16 cellular contexts compared by ENCODE assay signal in genomic region chr18:45104071-45104440, GRCh38.
DNase-seq lines count a peak whose midpoint lies in the region; ATAC-seq and TF ChIP-seq lines count a peak whose summit lies in the region.
"Had no signal": no experiment of that assay in that cellular context is flagged by ENCODE, and none has a peak within 500 bp of the region (broad histone marks: within the 10 kb centered on the region; RNA-seq: fewer than 3 reads in every experiment).

No MANE protein-coding gene starts in this region.

- H3K36me3 Mint-ChIP-seq in CD14-positive monocyte (no peaks in the 10 kb centered on the region), IgD-negative memory B cell (no peaks in the 10 kb centered on the region)
- H3K36me3 Mint-ChIP-seq: activated naive CD8-positive, alpha-beta T cell treated with anti-CD3 and anti-CD28 coated beads, Interleukin-2, amount 10 ng/mL, durations not matched to agents 7 days and 5 days had no signal

- intact Hi-C loops in CD14-positive monocyte (cut with micrococcal nuclease) = loop anchor here (5.0 to 10.0 kb wide), 3 partner anchors 37 to 61 kb away; no protein-coding TSS in a partner anchor

- no peaks in the 10 kb centered on the region for H3K27me3 Mint-ChIP-seq in CD14-positive monocyte (ENCODE audit: low read depth in 3 of 3)
- no peaks in the 10 kb centered on the region for H3K27me3 Mint-ChIP-seq in IgD-negative memory B cell

- H3K4me1 Mint-ChIP-seq in CD14-positive monocyte (peaks cover 60% of the 10 kb centered on the region), IgD-negative memory B cell (peaks cover 41 to 60% (median 46%) of the 10 kb centered on the region in 3 donors)
- H3K4me1 Mint-ChIP-seq: activated naive CD8-positive, alpha-beta T cell treated with anti-CD3 and anti-CD28 coated beads, Interleukin-2, amount 10 ng/mL, durations not matched to agents 7 days and 5 days had no signal

- ATAC-seq in GM19452 (IDR thresholded peaks at IDR 0.05; ENCODE audit: unreplicated experiment) (peak; percentile 29), HG02870 (IDR thresholded peaks at IDR 0.05; ENCODE audit: unreplicated experiment) (peak; percentile 21), omental fat pad (ENCODE audit: low FRiP score) (no peak)
- ATAC-seq: A549, left ventricle myocardium superior had no signal

- peak overlapping the region in 6 of 7 donors; percentile 76 to 89 (median 88) for H3K27ac Mint-ChIP-seq in CD14-positive monocyte
- H3K27ac Mint-ChIP-seq in IgD-negative memory B cell = peak overlapping the region in 2 of 3 donors; percentile 84 to 96
- H3K27ac Mint-ChIP-seq: activated naive CD8-positive, alpha-beta T cell treated with anti-CD3 and anti-CD28 coated beads, Interleukin-2, amount 10 ng/mL, durations not matched to agents 7 days and 5 days had no signal

- DNase-seq in CD14-positive monocyte (ENCODE audit: low spot score) (no peak), NCI-H82 (lab: John Stamatoyannopoulos, UW) (no peak), omental fat pad (ENCODE audit: low spot score) (no peak), SIG-M5 (lab: John Stamatoyannopoulos, UW) (no peak)
- no peak for DNase-seq in activated naive CD4-positive, alpha-beta T cell treated with anti-CD3 and anti-CD28 coated beads, Interleukin-2, amount 50 U/mL, for 16 hours
- DNase-seq: activated CD4-positive, alpha-beta T cell treated with anti-CD3 and anti-CD28 coated beads, Interleukin-2, amount 50 U/mL, for 4 hours; activated naive CD8-positive, alpha-beta T cell treated with anti-CD3 and anti-CD28 coated beads, Interleukin-2, amount 10 ng/mL, durations not matched to agents 7 days and 5 days; foreskin melanocyte; left ventricle myocardium superior; NCI-H510A; posterior cingulate gyrus; stimulated activated CD4-positive, alpha-beta T cell treated with anti-CD3 and anti-CD28 coated beads, Interleukin-4, amount 100 ng/mL, for 4 hours had no signal

- no peak for TF ChIP-seq CTCF in CD14-positive monocyte (IDR thresholded peaks at IDR 0.05)
- no peak for TF ChIP-seq CTCF in omental fat pad (IDR thresholded peaks at IDR 0.05)

- no peak overlapping the region for H3K4me3 Mint-ChIP-seq in CD14-positive monocyte
- peak overlapping the region; percentile 13 to 82 (median 70) for H3K4me3 Mint-ChIP-seq in IgD-negative memory B cell
- H3K4me3 Mint-ChIP-seq: activated naive CD8-positive, alpha-beta T cell treated with anti-CD3 and anti-CD28 coated beads, Interleukin-2, amount 10 ng/mL, durations not matched to agents 7 days and 5 days had no signal

- H3K9me3 Mint-ChIP-seq in CD14-positive monocyte = peaks cover 0 to 7% (median 4%) of the 10 kb centered on the region in 7 donors
- H3K9me3 Mint-ChIP-seq in IgD-negative memory B cell = no peaks in the 10 kb centered on the region
- H3K9me3 Mint-ChIP-seq: activated naive CD8-positive, alpha-beta T cell treated with anti-CD3 and anti-CD28 coated beads, Interleukin-2, amount 10 ng/mL, durations not matched to agents 7 days and 5 days had no signal

Comparison
In these comparisons a context has a peak if more than half of its experiments do, and no peak if none do; other contexts are left out.
1. H3K4me3 Mint-ChIP-seq: peak in IgD-negative memory B cell (4 of 4); none in CD14-positive monocyte (0 of 2).